In the genomic region with DNA sequence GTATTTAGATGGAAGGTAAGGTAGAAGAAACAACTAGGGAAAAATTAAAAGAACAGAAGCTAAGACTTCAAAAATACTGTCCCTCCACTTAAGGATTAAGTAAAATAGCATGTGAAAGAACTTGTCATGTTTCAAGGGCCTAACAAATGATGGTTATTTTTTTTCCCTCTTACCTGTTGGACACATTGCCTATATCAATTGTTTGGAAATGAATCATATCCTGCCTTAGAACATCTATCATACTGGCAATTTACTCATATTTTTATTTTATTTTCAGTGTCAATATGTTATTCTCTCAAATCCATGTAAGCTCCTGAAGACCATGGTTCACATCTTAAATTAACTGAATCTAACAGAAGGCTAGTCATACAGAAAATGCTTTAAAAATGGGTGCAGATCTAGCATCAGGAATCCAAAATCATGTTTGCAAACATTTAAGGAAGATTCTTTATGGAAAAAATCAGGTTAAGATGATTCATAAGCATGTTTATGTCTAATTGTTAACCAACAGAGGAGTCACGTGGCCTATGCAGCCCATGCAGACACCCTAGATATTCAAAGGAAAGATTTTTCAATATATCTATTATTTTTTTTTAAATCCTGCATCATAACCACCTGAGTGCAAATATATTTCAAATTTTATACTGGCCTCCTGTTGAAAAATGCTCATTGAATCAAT, we compare ENCODE assay signal across 25 cellular contexts.
"Had no signal": no experiment of that assay in that cellular context is flagged by ENCODE, and none has a peak within 500 bp of the region (broad histone marks: within the 10 kb centered on the region; RNA-seq: fewer than 3 reads in every experiment).

No MANE protein-coding gene starts in this region.

- DNase-seq: activated CD4-positive, alpha-beta memory T cell treated with anti-CD3 and anti-CD28 coated beads for 36 hours; activated CD4-positive, alpha-beta T cell treated with anti-CD3 and anti-CD28 coated beads for 36 hours; activated CD4-positive, alpha-beta T cell treated with anti-CD3 and anti-CD28 coated beads, Interleukin-2, amount 10 ng/mL, durations not matched to agents 24 days and 14 days; activated CD4-positive, CD25-positive, alpha-beta regulatory T cell; activated CD4-positive, CD25-positive, alpha-beta regulatory T cell treated with anti-CD3 and anti-CD28 coated beads, Interleukin-2, amount 50 U/mL, for 72 hours; activated CD8-positive, alpha-beta memory T cell treated with anti-CD3 and anti-CD28 coated beads, Interleukin-2, amount 10 ng/mL, durations not matched to agents 7 days and 5 days; activated CD8-positive, alpha-beta memory T cell treated with anti-CD3 and anti-CD28 coated beads, Interleukin-2, amount 50 U/mL, for 4 hours; activated CD8-positive, alpha-beta T cell treated with anti-CD3 and anti-CD28 coated beads, Interleukin-2, amount 10 ng/mL, durations not matched to agents 7 days and 5 days; activated effector memory CD4-positive, alpha-beta T cell treated with anti-CD3 and anti-CD28 coated beads, Interleukin-2, amount 50 U/mL, for 16 hours; activated naive CD4-positive, alpha-beta T cell treated with anti-CD3 and anti-CD28 coated beads for 36 hours; activated naive CD8-positive, alpha-beta T cell treated with anti-CD3 and anti-CD28 coated beads for 36 hours; activated naive CD8-positive, alpha-beta T cell treated with anti-CD3 and anti-CD28 coated beads, Interleukin-2, amount 50 U/mL, for 24 hours; activated T-cell treated with anti-CD3 and anti-CD28 coated beads, Interleukin-2, amount 50 U/mL, for 1 hour; activated T-cell treated with anti-CD3 and anti-CD28 coated beads, Interleukin-2, amount 50 U/mL, for 48 hours; adrenal gland; amygdala; aorta; body of pancreas; dorsolateral prefrontal cortex; effector memory CD8-positive, alpha-beta T cell; foreskin melanocyte; head of caudate nucleus; T-helper 2 cell had no signal

- H3K4me1 ChIP-seq: adrenal gland, body of pancreas had no signal

- H3K36me3 ChIP-seq: adrenal gland had no signal

- H3K27me3 ChIP-seq: adrenal gland, body of pancreas, dorsolateral prefrontal cortex had no signal

- ATAC-seq: activated CD4-positive, alpha-beta T cell treated with anti-CD3 and anti-CD28 coated beads for 36 hours; activated CD8-positive, alpha-beta memory T cell treated with anti-CD3 and anti-CD28 coated beads, Interleukin-2, amount 10 ng/mL, durations not matched to agents 7 days and 5 days; activated CD8-positive, alpha-beta T cell treated with anti-CD3 and anti-CD28 coated beads, Interleukin-2, amount 10 ng/mL, durations not matched to agents 7 days and 5 days; activated naive CD8-positive, alpha-beta T cell treated with anti-CD3 and anti-CD28 coated beads, Interleukin-2, amount 50 U/mL, for 24 hours; body of pancreas; effector memory CD8-positive, alpha-beta T cell; esophagus mucosa had no signal

- H3K9me3 ChIP-seq: adrenal gland, body of pancreas had no signal

- H3K27ac ChIP-seq: adrenal gland, body of pancreas, coronary artery, dorsolateral prefrontal cortex had no signal

- H3K4me3 ChIP-seq: adrenal gland, body of pancreas, coronary artery, dorsolateral prefrontal cortex had no signal
